9 cellular contexts compared by ENCODE assay signal in genomic region chr1:229344139-229344538, GRCh38. TPM values are rescaled to one million over a fixed set of nuclear protein-coding genes. Genes with fewer than 3 reads are reported as not detected.
A peak's percentile ranks its signal among the peaks of the same experiment; 100 is the strongest.
DNase-seq lines count a peak whose midpoint lies in the region; FAIRE-seq and TF ChIP-seq lines count a peak whose summit lies in the region.
"Had no signal": no experiment of that assay in that cellular context is flagged by ENCODE, and none has a peak within 500 bp of the region (broad histone marks: within the 10 kb centered on the region; RNA-seq: fewer than 3 reads in every experiment).

No MANE protein-coding gene starts in this region.

- H4K20me1 ChIP-seq in astrocyte (ENCODE audit: insufficient read depth, low read length): peaks cover 5% of the 10 kb centered on the region
- no peaks in the 10 kb centered on the region for H4K20me1 ChIP-seq in osteoblast (ENCODE audit: insufficient read depth, low read length)

- no peak for TF ChIP-seq POLR2A in Peyer's patch (IDR thresholded peaks at IDR 0.05)

- peaks cover 31% of the 10 kb centered on the region for H3K4me1 Mint-ChIP-seq in activated CD4-positive, alpha-beta T cell treated with anti-CD3 and anti-CD28 coated beads, Interleukin-2, amount 10 ng/mL, durations not matched to agents 7 days and 5 days
- H3K4me1 Mint-ChIP-seq in astrocyte (ENCODE audit: low read depth, unreplicated experiment): peaks cover 5% of the 10 kb centered on the region

- H3K27ac ChIP-seq in KOPT-K1 (ENCODE audit: low read depth, low read length, poor library complexity, severe bottlenecking) (peak overlapping the region; percentile 99), astrocyte (ENCODE audit: low read depth, low read length) (no peak overlapping the region), osteoblast (ENCODE audit: low read depth, low read length) (no peak overlapping the region), Peyer's patch (no peak overlapping the region)

- H3K4me2 ChIP-seq in astrocyte (ENCODE audit: low read length) (no peak overlapping the region), osteoblast (ENCODE audit: insufficient read depth, low read length) (peak overlapping the region; percentile 95)

- peaks cover 15% of the 10 kb centered on the region for H3K36me3 Mint-ChIP-seq in activated CD4-positive, alpha-beta T cell treated with anti-CD3 and anti-CD28 coated beads, Interleukin-2, amount 10 ng/mL, durations not matched to agents 7 days and 5 days (ENCODE audit: low read depth)
- H3K36me3 Mint-ChIP-seq in astrocyte (ENCODE audit: low read depth, unreplicated experiment): peaks cover 3% of the 10 kb centered on the region

- CTCF ChIA-PET in activated CD4-positive, alpha-beta T cell treated with anti-CD3 and anti-CD28 coated beads, Interleukin-2, amount 10 ng/mL, durations not matched to agents 7 days and 5 days (lab: Charles Lee): no interaction called here

- no peak overlapping the region for H3K4me3 Mint-ChIP-seq in activated CD4-positive, alpha-beta T cell treated with anti-CD3 and anti-CD28 coated beads, Interleukin-2, amount 10 ng/mL, durations not matched to agents 7 days and 5 days
- H3K4me3 Mint-ChIP-seq in astrocyte (ENCODE audit: unreplicated experiment): peak overlapping the region; percentile 50

- H3K4me1 ChIP-seq in astrocyte (ENCODE audit: insufficient read depth, low read length) (peaks cover 4% of the 10 kb centered on the region), osteoblast (ENCODE audit: insufficient read depth, low read length) (peaks cover 5% of the 10 kb centered on the region), Peyer's patch (peaks cover 0 to 11% (median 2%) of the 10 kb centered on the region in 4 donors)

- no peak overlapping the region for H2AFZ ChIP-seq in astrocyte (ENCODE audit: low read depth, low read length)
- H2AFZ ChIP-seq in osteoblast (ENCODE audit: low read length): peak overlapping the region; percentile 20

- H3K4me3 ChIP-seq in astrocyte (ENCODE audit: insufficient read depth, low read depth, low read length) (no peak overlapping the region), osteoblast (ENCODE audit: insufficient read depth, low read length) (peak overlapping the region; percentile 51), Peyer's patch (no peak overlapping the region)

- H3K27me3 ChIP-seq in astrocyte (ENCODE audit: insufficient read depth, low read length): peaks cover 10% of the 10 kb centered on the region
- H3K27me3 ChIP-seq in osteoblast (ENCODE audit: insufficient read depth, low read length): no peaks in the 10 kb centered on the region
- H3K27me3 ChIP-seq in Peyer's patch: no peaks in the 10 kb centered on the region

- H3K36me3 ChIP-seq in KOPT-K1 (ENCODE audit: insufficient read depth, low read length) (no peaks in the 10 kb centered on the region), astrocyte (ENCODE audit: insufficient read depth, low read length) (no peaks in the 10 kb centered on the region), osteoblast (ENCODE audit: insufficient read depth, low read length) (no peaks in the 10 kb centered on the region), Peyer's patch (no peaks in the 10 kb centered on the region)

- H3K27ac Mint-ChIP-seq in activated CD4-positive, alpha-beta T cell treated with anti-CD3 and anti-CD28 coated beads, Interleukin-2, amount 10 ng/mL, durations not matched to agents 7 days and 5 days: no peak overlapping the region
- H3K27ac Mint-ChIP-seq in astrocyte (ENCODE audit: unreplicated experiment): no peak overlapping the region

- peak; percentile 20 to 37 for DNase-seq in activated CD4-positive, alpha-beta T cell treated with anti-CD3 and anti-CD28 coated beads for 4 hours
- no peak for DNase-seq in activated CD4-positive, alpha-beta T cell treated with anti-CD3 and anti-CD28 coated beads, Interleukin-2, amount 10 ng/mL, durations not matched to agents 7 days and 5 days
- DNase-seq in astrocyte (ENCODE audit: low read depth) (no peak), osteoblast (ENCODE audit: insufficient read length, low spot score, missing footprints) (peak; percentile 9), Peyer's patch (no peak), amniotic stem cell (lab: John Stamatoyannopoulos, UW) (no peak)
- no peak for DNase-seq in activated CD4-positive, CD25-positive, alpha-beta regulatory T cell (lab: John Stamatoyannopoulos, UW)
- DNase-seq: NCI-H1105 treated with DMSO at 0.1 percent for 48 hours had no signal

- FAIRE-seq in astrocyte (lab: Jason Lieb, UNC): no peak

- H3K9me3 ChIP-seq in KOPT-K1 (ENCODE audit: insufficient read depth, low read length, poor library complexity, severe bottlenecking): no peaks in the 10 kb centered on the region
- no peaks in the 10 kb centered on the region for H3K9me3 ChIP-seq in astrocyte (ENCODE audit: insufficient read depth, low read depth, low read length)
- H3K9me3 ChIP-seq in osteoblast (ENCODE audit: low read depth, low read length): no peaks in the 10 kb centered on the region
- peaks cover 0 to 5% (median 0%) of the 10 kb centered on the region in 4 donors for H3K9me3 ChIP-seq in Peyer's patch

- H3K9ac ChIP-seq in astrocyte (ENCODE audit: low read length): no peak overlapping the region

- H3K9me3 Mint-ChIP-seq in activated CD4-positive, alpha-beta T cell treated with anti-CD3 and anti-CD28 coated beads, Interleukin-2, amount 10 ng/mL, durations not matched to agents 7 days and 5 days: peaks cover 4% of the 10 kb centered on the region
- peaks cover 7% of the 10 kb centered on the region for H3K9me3 Mint-ChIP-seq in astrocyte (ENCODE audit: unreplicated experiment)

- POLR2A ChIA-PET in activated CD4-positive, alpha-beta T cell treated with anti-CD3 and anti-CD28 coated beads, Interleukin-2, amount 10 ng/mL, durations not matched to agents 7 days and 5 days (lab: Charles Lee): interaction anchor here (0.7 kb wide), 1 partner anchor 39 kb away, joined by 3 read pairs; no protein-coding TSS in a partner anchor

- peaks cover 17% of the 10 kb centered on the region for H3K27me3 Mint-ChIP-seq in activated CD4-positive, alpha-beta T cell treated with anti-CD3 and anti-CD28 coated beads, Interleukin-2, amount 10 ng/mL, durations not matched to agents 7 days and 5 days
- peaks cover 28% of the 10 kb centered on the region for H3K27me3 Mint-ChIP-seq in astrocyte (ENCODE audit: low read depth, unreplicated experiment)

- no peak for TF ChIP-seq CTCF in astrocyte (IDR thresholded peaks at IDR 0.05; ENCODE audit: insufficient read depth, low read depth, low read length)
- no peak for TF ChIP-seq CTCF in osteoblast (IDR thresholded peaks at IDR 0.05; ENCODE audit: extremely low read depth, low read depth, low read length)
- TF ChIP-seq CTCF in Peyer's patch (IDR thresholded peaks at IDR 0.05): no peak

- peaks cover 18% of the 10 kb centered on the region for H3K79me2 ChIP-seq in astrocyte (ENCODE audit: insufficient read depth, low read length)
- peaks cover 15% of the 10 kb centered on the region for H3K79me2 ChIP-seq in osteoblast (ENCODE audit: insufficient read depth, low read length)

RNA-seq across cellular contexts. Expression of gene CCSAP, which starts 1.3 kb away (rescaled TPM):
- 10 to 100 TPM in 1 of 2 experiments, 1 to 10 TPM in 1; 9.1 to 10.1 TPM for total RNA-seq in activated CD4-positive, alpha-beta T cell treated with anti-CD3 and anti-CD28 coated beads, Interleukin-2, amount 10 ng/mL, durations not matched to agents 7 days and 5 days
- total RNA-seq in astrocyte: 7.6 and 8.0 TPM in 2 replicates
- total RNA-seq in osteoblast: 9.1 and 9.4 TPM in 2 replicates
- 1 to 10 TPM; 1.8 to 5.8 (median 2.8) TPM for total RNA-seq in Peyer's patch

Comparison
In these comparisons a context has a peak if more than half of its experiments do, and no peak if none do; other contexts are left out.
1. DNase-seq: peak in activated CD4-positive, alpha-beta T cell treated with anti-CD3 and anti-CD28 coated beads for 4 hours (2 of 2) and osteoblast (single experiment); none in activated CD4-positive, alpha-beta T cell treated with anti-CD3 and anti-CD28 coated beads, Interleukin-2, amount 10 ng/mL, durations not matched to agents 7 days and 5 days (single experiment), astrocyte (single experiment), activated CD4-positive, CD25-positive, alpha-beta regulatory T cell (0 of 4), Peyer's patch (0 of 3) and amniotic stem cell (single experiment).